1 cellular context compared by ENCODE assay signal in the genomic region with DNA sequence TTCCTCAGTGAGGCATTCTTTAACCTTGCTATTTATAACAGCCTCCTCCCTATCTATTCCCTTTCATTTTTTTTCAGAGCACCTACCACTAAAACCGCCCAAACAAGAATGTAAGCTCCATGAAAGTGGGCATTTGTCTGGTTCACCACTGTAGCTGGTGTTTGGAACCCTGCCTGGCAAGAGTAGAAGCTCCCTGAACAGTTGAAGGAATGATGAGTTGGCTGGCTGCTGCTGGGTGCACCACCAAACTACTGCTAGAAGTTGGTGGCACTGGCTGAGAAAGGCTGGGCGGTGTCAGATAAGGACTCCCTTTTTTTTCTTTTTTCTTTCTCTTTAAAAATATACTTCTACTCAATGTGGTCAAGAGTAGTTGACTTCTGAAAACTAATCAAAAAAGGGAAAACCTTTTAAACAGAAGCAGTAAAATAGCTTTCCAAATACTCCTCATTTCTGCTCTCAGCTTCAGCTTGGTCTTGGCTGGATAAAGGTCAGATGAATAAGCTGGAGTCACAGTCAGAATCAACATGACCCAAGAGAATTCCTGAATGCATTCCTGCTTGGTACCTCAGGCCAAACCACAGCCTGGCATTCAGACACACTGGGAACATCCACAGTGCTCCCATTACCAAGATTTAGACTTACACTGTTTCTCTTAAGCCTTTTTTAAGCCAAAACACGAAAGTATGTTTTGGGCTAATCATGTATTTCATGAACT.
TF ChIP-seq lines count a peak whose summit lies in the region.

No MANE protein-coding gene starts in this region.

TF ChIP-seq in IMR-90, 13 proteins besides CTCF, POLR2A, EP300 and RAD21 (continued from another document):
- TF ChIP-seq MAZ (IDR thresholded peaks at IDR 0.05; ENCODE audit: borderline replicate concordance, low read depth, low read length): no peak
- TF ChIP-seq, protein P1, sequence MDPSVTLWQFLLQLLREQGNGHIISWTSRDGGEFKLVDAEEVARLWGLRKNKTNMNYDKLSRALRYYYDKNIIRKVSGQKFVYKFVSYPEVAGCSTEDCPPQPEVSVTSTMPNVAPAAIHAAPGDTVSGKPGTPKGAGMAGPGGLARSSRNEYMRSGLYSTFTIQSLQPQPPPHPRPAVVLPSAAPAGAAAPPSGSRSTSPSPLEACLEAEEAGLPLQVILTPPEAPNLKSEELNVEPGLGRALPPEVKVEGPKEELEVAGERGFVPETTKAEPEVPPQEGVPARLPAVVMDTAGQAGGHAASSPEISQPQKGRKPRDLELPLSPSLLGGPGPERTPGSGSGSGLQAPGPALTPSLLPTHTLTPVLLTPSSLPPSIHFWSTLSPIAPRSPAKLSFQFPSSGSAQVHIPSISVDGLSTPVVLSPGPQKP (IDR thresholded peaks at IDR 0.05; ENCODE audit: borderline replicate concordance, low read depth, low read length): no peak
- no peak for TF ChIP-seq BHLHE40 (IDR thresholded peaks at IDR 0.05; ENCODE audit: low read depth, low read length)
- no peak for TF ChIP-seq NFE2L2 (IDR thresholded peaks at IDR 0.05; ENCODE audit: low read depth, low read length)
- no peak for TF ChIP-seq RCOR1 (IDR thresholded peaks at IDR 0.05; ENCODE audit: insufficient replicate concordance, low read length)
- TF ChIP-seq CEBPB (IDR thresholded peaks at IDR 0.05; ENCODE audit: low read depth, low read length): no peak
- TF ChIP-seq, protein P2, sequence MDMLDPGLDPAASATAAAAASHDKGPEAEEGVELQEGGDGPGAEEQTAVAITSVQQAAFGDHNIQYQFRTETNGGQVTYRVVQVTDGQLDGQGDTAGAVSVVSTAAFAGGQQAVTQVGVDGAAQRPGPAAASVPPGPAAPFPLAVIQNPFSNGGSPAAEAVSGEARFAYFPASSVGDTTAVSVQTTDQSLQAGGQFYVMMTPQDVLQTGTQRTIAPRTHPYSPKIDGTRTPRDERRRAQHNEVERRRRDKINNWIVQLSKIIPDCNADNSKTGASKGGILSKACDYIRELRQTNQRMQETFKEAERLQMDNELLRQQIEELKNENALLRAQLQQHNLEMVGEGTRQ (IDR thresholded peaks at IDR 0.05; ENCODE audit: low read depth, low read length): no peak
- TF ChIP-seq FOS (IDR thresholded peaks at IDR 0.05; ENCODE audit: low read depth, low read length): no peak
- TF ChIP-seq CHD1 (IDR thresholded peaks at IDR 0.05; ENCODE audit: low read depth, low read length): no peak
- no peak for TF ChIP-seq SMC3 (IDR thresholded peaks at IDR 0.05; ENCODE audit: low read depth, low read length)
- no peak for TF ChIP-seq RFX5 (IDR thresholded peaks at IDR 0.05; ENCODE audit: low read depth, low read length)
TF ChIP-seq in IMR-90: peak in this region for 0.
